20 cellular contexts compared by ENCODE assay signal in genomic region chr11:66015936-66016792, GRCh38. TPM values are rescaled to one million over a fixed set of nuclear protein-coding genes. Genes with fewer than 3 reads are reported as not detected.
DNase-seq lines count a peak whose midpoint lies in the region; ATAC-seq, FAIRE-seq and TF ChIP-seq lines count a peak whose summit lies in the region.
"Had no signal": no experiment of that assay in that cellular context is flagged by ENCODE, and none has a peak within 500 bp of the region (broad histone marks: within the 10 kb centered on the region; RNA-seq: fewer than 3 reads in every experiment).

No MANE protein-coding gene starts in this region.

- H2AFZ ChIP-seq in K562 (ENCODE audit: low read depth, low read length) (no peak overlapping the region), parathyroid adenoma (peak overlapping the region; percentile 56)

- POLR2A ChIA-PET in K562 (lab: Yijun Ruan, JAX), result no interaction called here

- TF ChIP-seq RAD21 in K562 (CRISPR knock-in tag; conservative IDR thresholded peaks at IDR 0.05 in 1 of 2, IDR thresholded peaks at IDR 0.05 in 1 of 2), result no peak

- H3K27ac ChIP-seq in K562 (ENCODE audit: extremely low read depth, low read depth, low read length) (no peak overlapping the region), parathyroid adenoma (peak overlapping the region; percentile 92)

- FAIRE-seq in K562 (lab: Jason Lieb, UNC), result no peak
- FAIRE-seq: endometrium, G401.6 had no signal

- BruUV-seq in K562 (replicated peaks; lab: Mats Ljungman, UMichigan), result no TSS peak

- TF ChIP-seq POLR2A in K562 (conservative IDR thresholded peaks at IDR 0.05), result no peak

- H3K9ac ChIP-seq in K562 (ENCODE audit: insufficient read depth in 1 of 2, low read depth in 2 of 2, low read length in 2 of 2) (peak overlapping the region in 1 of 2 experiments; percentile 61; a peak in 2 of 4 replicates), parathyroid adenoma (no peak overlapping the region)

- peak; percentile 73 for DNase-seq in DMS 273 treated with DMSO at 0.1 percent for 48 hours (lab: John Stamatoyannopoulos, UW)
- peak; percentile 46 for DNase-seq in NCI-H1694 treated with DMSO at 0.1 percent for 48 hours (lab: John Stamatoyannopoulos, UW)
- DNase-seq in K562 (ENCODE audit: extremely low read depth in 1 of 4, low spot score in 3 of 4), result no peak
- DNase-seq in NCI-H2081 treated with DMSO at 0.1 percent for 48 hours (lab: John Stamatoyannopoulos, UW), result no peak
- no peak for DNase-seq in activated effector memory CD4-positive, alpha-beta T cell treated with Interleukin-2 at 50 U/mL for 16 hours
- no peak for DNase-seq in HK-2 (ENCODE audit: unreplicated experiment)
- DNase-seq: activated CD4-positive, CD25-positive, alpha-beta regulatory T cell; left colon; NCI-H1048; SHP77; T-helper 17 cell had no signal

- no peaks in the 10 kb centered on the region for H3K79me2 ChIP-seq in K562 (ENCODE audit: control insufficient read depth, insufficient read depth, low read length)
- H3K79me2 ChIP-seq in parathyroid adenoma, result no peaks in the 10 kb centered on the region

- intact Hi-C loops in K562 (cut with micrococcal nuclease), result no loop called here

- TF ChIP-seq EP300 in K562 (IDR thresholded peaks at IDR 0.05; ENCODE audit: low read length), result no peak

- H3K4me2 ChIP-seq in K562 (ENCODE audit: insufficient read depth, low read length) (no peak overlapping the region), parathyroid adenoma (ENCODE audit: low read length) (no peak overlapping the region)

- CTCF ChIA-PET in K562 (lab: Yijun Ruan, JAX; ENCODE audit: low intra/inter-chr PET ratio), result no interaction called here

- no peaks in the 10 kb centered on the region for H4K20me1 ChIP-seq in K562 (replicated peaks; ENCODE audit: control insufficient read depth, insufficient read depth, low read length)

- H3K9me3 ChIP-seq in K562 (replicated peaks; ENCODE audit: control insufficient read depth, insufficient read depth, low read depth, low read length), result no peaks in the 10 kb centered on the region
- H3K9me3 ChIP-seq in parathyroid adenoma (ENCODE audit: control insufficient read depth, low read length), result no peaks in the 10 kb centered on the region

- no peaks in the 10 kb centered on the region for H3K27me3 ChIP-seq in K562 (ENCODE audit: control insufficient read depth in 2 of 2, insufficient read depth in 2 of 2, low read length in 2 of 2)
- no peaks in the 10 kb centered on the region for H3K27me3 ChIP-seq in parathyroid adenoma (ENCODE audit: control insufficient read depth, insufficient read depth, low read length)

- WGBS in K562 (ENCODE audit: insufficient coverage, low coverage, missing lambda C conversion rate), result 69% methylated on average over 18 of the region's 18 CpGs

- TF ChIP-seq CTCF in K562 (IDR thresholded peaks at IDR 0.05 in 2 of 3, conservative IDR thresholded peaks at IDR 0.05 in 1 of 3; ENCODE audit: insufficient read depth in 2 of 3, low read depth in 1 of 3, low read length in 3 of 3) (no peak), parathyroid adenoma (IDR thresholded peaks at IDR 0.05) (no peak)

- no peak for ATAC-seq in K562
- no peak for ATAC-seq in GM18498 (IDR thresholded peaks at IDR 0.05; ENCODE audit: unreplicated experiment)
- ATAC-seq: activated T-helper 17 cell treated with anti-CD3 and anti-CD28 coated beads, Interleukin-2, amount 50 U/mL, for 72 hours; left colon; T-helper 17 cell had no signal

- in situ Hi-C loops in K562 (cut with MboI), result no loop called here

- H3K4me1 ChIP-seq in K562 (replicated peaks in 1 of 2; ENCODE audit: control insufficient read depth in 2 of 2, insufficient read depth in 2 of 2, low read length in 2 of 2) (peaks cover 29 to 75% of the 10 kb centered on the region in 2 experiments), parathyroid adenoma (peaks cover 14% of the 10 kb centered on the region)

- no peak overlapping the region for H3K4me3 ChIP-seq in K562
- H3K4me3 ChIP-seq in parathyroid adenoma (ENCODE audit: low read depth, low read length), result no peak overlapping the region
- H3K4me3 ChIP-seq: skin epidermis had no signal

- no peaks in the 10 kb centered on the region for H3K36me3 ChIP-seq in K562 (ENCODE audit: control insufficient read depth, insufficient read depth, low read length)
- H3K36me3 ChIP-seq in parathyroid adenoma (ENCODE audit: control insufficient read depth, insufficient read depth, low read length), result no peaks in the 10 kb centered on the region

- peaks cover 5% of the 10 kb centered on the region for H3K9me1 ChIP-seq in K562 (ENCODE audit: control insufficient read depth, insufficient read depth, low read length)

RNA-seq across cellular contexts. Expression of gene CST6, which starts 4.4 kb away (rescaled TPM):
- total RNA-seq in K562 (2011; cell fraction: chromatin; rRNA removed; ENCODE audit: low replicate concordance), result not detected in 2 replicates
- not detected in 2 replicates for total RNA-seq in K562 (2011; cell fraction: nucleolus; rRNA removed)
- total RNA-seq in K562 (2011; cell fraction: nucleoplasm; rRNA removed), result not detected in 2 replicates
- total RNA-seq in K562 (2014; rRNA removed) (not detected in 2 replicates), K562 (2014; rRNA removed; fragmentation: Illumina TruSeq; extraction: Trizol) (not detected in 2 replicates), K562 (2015; rRNA removed; fragmentation: Illumina TruSeq; extraction: Trizol) (not detected in 2 replicates), K562 (2021) (not detected in 2 replicates)
- polyA plus RNA-seq in K562 (2011; rRNA removed) (not detected in 2 replicates), K562 (2014; fragmentation: Illumina TruSeq; extraction: Trizol) (not detected in 2 replicates), K562 (2014; fragmentation: Nextera tagmentation; extraction: Ambion mirVana) (not detected), K562 (2014; rRNA removed) (not detected in 2 replicates)
- polyA plus RNA-seq in K562 (2011; cell fraction: cytosol; rRNA removed), result not detected in 2 replicates
- polyA plus RNA-seq in K562 (2011; cell fraction: nucleus; rRNA removed), result not detected in 2 replicates
- not detected in 2 replicates for polyA plus RNA-seq in K562 (2012)
- not detected in 2 replicates for polyA minus RNA-seq in K562 (2011; rRNA and poly(A)+ RNA removed)
- not detected in 2 replicates for polyA minus RNA-seq in K562 (2011; cell fraction: cytosol; rRNA and poly(A)+ RNA removed)
- polyA minus RNA-seq in K562 (2011; cell fraction: nucleus; rRNA and poly(A)+ RNA removed), result not detected in 2 replicates
- total RNA-seq: cerebellum, left colon, T-helper 17 cell, temporal lobe had no signal

RNA-seq across cellular contexts. Expression of gene CATSPER1, which starts 10.1 kb away (rescaled TPM):
- 0.60 and 2.4 TPM in 2 replicates for total RNA-seq in K562 (2011; cell fraction: chromatin; rRNA removed; ENCODE audit: low replicate concordance)
- 0.39 and 3.2 TPM in 2 replicates for total RNA-seq in K562 (2011; cell fraction: nucleolus; rRNA removed)
- total RNA-seq in K562 (2011; cell fraction: nucleoplasm; rRNA removed), result 0.95 and 1.5 TPM in 2 replicates
- total RNA-seq in K562 (2014; rRNA removed) (0.04 and 0.32 TPM in 2 replicates), K562 (2014; rRNA removed; fragmentation: Illumina TruSeq; extraction: Trizol) (0.13 and 0.47 TPM in 2 replicates), K562 (2015; rRNA removed; fragmentation: Illumina TruSeq; extraction: Trizol) (0.45 and 0.47 TPM in 2 replicates), K562 (2021) (0.56 and 1.1 TPM in 2 replicates)
- polyA plus RNA-seq in K562 (2011; rRNA removed) (1.4 and 3.3 TPM in 2 replicates), K562 (2014; fragmentation: Illumina TruSeq; extraction: Trizol) (0.21 and 0.46 TPM in 2 replicates), K562 (2014; fragmentation: Nextera tagmentation; extraction: Ambion mirVana) (1 to 10 TPM in 1 of 2 experiments, under 1 TPM in 1; 0.76 to 1.5 TPM), K562 (2014; rRNA removed) (0.85 and 1.1 TPM in 2 replicates)
- 0.84 and 3.5 TPM in 2 replicates for polyA plus RNA-seq in K562 (2011; cell fraction: cytosol; rRNA removed)
- polyA plus RNA-seq in K562 (2011; cell fraction: nucleus; rRNA removed), result 0.46 and 1.6 TPM in 2 replicates
- polyA plus RNA-seq in K562 (2012), result 2.2 and 2.5 TPM in 2 replicates
- 0.09 and 0.81 TPM in 2 replicates for polyA minus RNA-seq in K562 (2011; rRNA and poly(A)+ RNA removed)
- 0.86 TPM in 1 of 2 replicates, not detected in the other for polyA minus RNA-seq in K562 (2011; cell fraction: cytosol; rRNA and poly(A)+ RNA removed)
- polyA minus RNA-seq in K562 (2011; cell fraction: nucleus; rRNA and poly(A)+ RNA removed), result 0.40 and 0.44 TPM in 2 replicates
- total RNA-seq: cerebellum, T-helper 17 cell, temporal lobe had no signal

RNA-seq across cellular contexts. Expression of gene BANF1, which starts 13.9 kb away (rescaled TPM):
- total RNA-seq in K562 (2011; cell fraction: chromatin; rRNA removed; ENCODE audit: low replicate concordance), result 25.3 and 48.9 TPM in 2 replicates
- 39.3 and 51.5 TPM in 2 replicates for total RNA-seq in K562 (2011; cell fraction: nucleolus; rRNA removed)
- total RNA-seq in K562 (2011; cell fraction: nucleoplasm; rRNA removed), result 50.8 and 78.0 TPM in 2 replicates
- 108 and 137 TPM in 2 replicates for total RNA-seq in K562 (2014; rRNA removed)
- 123 and 126 TPM in 2 replicates for total RNA-seq in K562 (2014; rRNA removed; fragmentation: Illumina TruSeq; extraction: Trizol)
- total RNA-seq in K562 (2015; rRNA removed; fragmentation: Illumina TruSeq; extraction: Trizol), result 117 and 123 TPM in 2 replicates
- 285 and 295 TPM in 2 replicates for total RNA-seq in K562 (2021)
- 160 and 218 TPM in 2 replicates for polyA plus RNA-seq in K562 (2011; rRNA removed)
- polyA plus RNA-seq in K562 (2011; cell fraction: cytosol; rRNA removed), result 292 and 374 TPM in 2 replicates
- 107 and 151 TPM in 2 replicates for polyA plus RNA-seq in K562 (2011; cell fraction: nucleus; rRNA removed)
- 188 and 324 TPM in 2 replicates for polyA plus RNA-seq in K562 (2012)
- 413 and 508 TPM in 2 replicates for polyA plus RNA-seq in K562 (2014; fragmentation: Illumina TruSeq; extraction: Trizol)
- polyA plus RNA-seq in K562 (2014; fragmentation: Nextera tagmentation; extraction: Ambion mirVana), result 100 to 1,000 TPM; 631 to 651 TPM
- 226 and 263 TPM in 2 replicates for polyA plus RNA-seq in K562 (2014; rRNA removed)
- 92.4 and 96.0 TPM in 2 replicates for polyA minus RNA-seq in K562 (2011; rRNA and poly(A)+ RNA removed)
- polyA minus RNA-seq in K562 (2011; cell fraction: cytosol; rRNA and poly(A)+ RNA removed), result 40.0 and 64.2 TPM in 2 replicates
- polyA minus RNA-seq in K562 (2011; cell fraction: nucleus; rRNA and poly(A)+ RNA removed), result 18.3 and 29.5 TPM in 2 replicates

RNA-seq across cellular contexts. Expression of gene EIF1AD, which starts 14.2 kb away (rescaled TPM):
- 89.4 and 137 TPM in 2 replicates for total RNA-seq in K562 (2011; cell fraction: chromatin; rRNA removed; ENCODE audit: low replicate concordance)
- total RNA-seq in K562 (2011; cell fraction: nucleolus; rRNA removed), result 61.6 and 76.4 TPM in 2 replicates
- 76.9 and 106 TPM in 2 replicates for total RNA-seq in K562 (2011; cell fraction: nucleoplasm; rRNA removed)
- total RNA-seq in K562 (2014; rRNA removed), result 58.7 and 63.5 TPM in 2 replicates
- 52.0 and 55.7 TPM in 2 replicates for total RNA-seq in K562 (2014; rRNA removed; fragmentation: Illumina TruSeq; extraction: Trizol)
- 54.6 and 57.2 TPM in 2 replicates for total RNA-seq in K562 (2015; rRNA removed; fragmentation: Illumina TruSeq; extraction: Trizol)
- 63.5 and 67.3 TPM in 2 replicates for total RNA-seq in K562 (2021)
- 58.7 TPM in 2 replicates for polyA plus RNA-seq in K562 (2011; rRNA removed)
- polyA plus RNA-seq in K562 (2011; cell fraction: cytosol; rRNA removed), result 56.6 and 67.7 TPM in 2 replicates
- 46.7 and 60.3 TPM in 2 replicates for polyA plus RNA-seq in K562 (2011; cell fraction: nucleus; rRNA removed)
- 28.4 and 45.6 TPM in 2 replicates for polyA plus RNA-seq in K562 (2012)
- 66.5 and 68.6 TPM in 2 replicates for polyA plus RNA-seq in K562 (2014; fragmentation: Illumina TruSeq; extraction: Trizol)
- 10 to 100 TPM; 66.9 to 98.8 TPM for polyA plus RNA-seq in K562 (2014; fragmentation: Nextera tagmentation; extraction: Ambion mirVana)
- 50.1 and 50.9 TPM in 2 replicates for polyA plus RNA-seq in K562 (2014; rRNA removed)
- 99.4 and 103 TPM in 2 replicates for polyA minus RNA-seq in K562 (2011; rRNA and poly(A)+ RNA removed)
- 45.2 and 46.6 TPM in 2 replicates for polyA minus RNA-seq in K562 (2011; cell fraction: cytosol; rRNA and poly(A)+ RNA removed)
- 27.7 and 37.1 TPM in 2 replicates for polyA minus RNA-seq in K562 (2011; cell fraction: nucleus; rRNA and poly(A)+ RNA removed)

RNA-seq across cellular contexts. Expression of gene GAL3ST3, which starts 32.8 kb away (rescaled TPM):
- not detected in 2 replicates for total RNA-seq in K562 (2011; cell fraction: chromatin; rRNA removed; ENCODE audit: low replicate concordance)
- not detected in 2 replicates for total RNA-seq in K562 (2011; cell fraction: nucleolus; rRNA removed)
- not detected in 2 replicates for total RNA-seq in K562 (2011; cell fraction: nucleoplasm; rRNA removed)
- not detected in 2 replicates for total RNA-seq in K562 (2014; rRNA removed)
- total RNA-seq in K562 (2014; rRNA removed; fragmentation: Illumina TruSeq; extraction: Trizol), result not detected in 2 replicates
- total RNA-seq in K562 (2015; rRNA removed; fragmentation: Illumina TruSeq; extraction: Trizol), result not detected in 2 replicates
- not detected in 2 replicates for total RNA-seq in K562 (2021)
- polyA plus RNA-seq in K562 (2011; rRNA removed), result not detected in 2 replicates
- not detected in 2 replicates for polyA plus RNA-seq in K562 (2011; cell fraction: cytosol; rRNA removed)
- not detected in 2 replicates for polyA plus RNA-seq in K562 (2011; cell fraction: nucleus; rRNA removed)
- not detected in 2 replicates for polyA plus RNA-seq in K562 (2012)
- polyA plus RNA-seq in K562 (2014; fragmentation: Illumina TruSeq; extraction: Trizol), result not detected in 2 replicates
- polyA plus RNA-seq in K562 (2014; fragmentation: Nextera tagmentation; extraction: Ambion mirVana), result not detected
- polyA plus RNA-seq in K562 (2014; rRNA removed), result not detected in 2 replicates
- polyA minus RNA-seq in K562 (2011; rRNA and poly(A)+ RNA removed), result not detected in 2 replicates
- not detected in 2 replicates for polyA minus RNA-seq in K562 (2011; cell fraction: cytosol; rRNA and poly(A)+ RNA removed)
- not detected in 2 replicates for polyA minus RNA-seq in K562 (2011; cell fraction: nucleus; rRNA and poly(A)+ RNA removed)
- total RNA-seq: fibroblast of villous mesenchyme, left colon, T-helper 17 cell had no signal

Comparison
In these comparisons a context has a peak if more than half of its experiments do, and no peak if none do; other contexts are left out.
1. DNase-seq: peak in DMS 273 treated with DMSO at 0.1 percent for 48 hours (single experiment) and NCI-H1694 treated with DMSO at 0.1 percent for 48 hours (single experiment); none in K562 (0 of 4), NCI-H2081 treated with DMSO at 0.1 percent for 48 hours (single experiment), activated effector memory CD4-positive, alpha-beta T cell treated with Interleukin-2 at 50 U/mL for 16 hours (single experiment) and HK-2 (single experiment).